ENCODE assay signal across 32 cellular contexts in the genomic region with DNA sequence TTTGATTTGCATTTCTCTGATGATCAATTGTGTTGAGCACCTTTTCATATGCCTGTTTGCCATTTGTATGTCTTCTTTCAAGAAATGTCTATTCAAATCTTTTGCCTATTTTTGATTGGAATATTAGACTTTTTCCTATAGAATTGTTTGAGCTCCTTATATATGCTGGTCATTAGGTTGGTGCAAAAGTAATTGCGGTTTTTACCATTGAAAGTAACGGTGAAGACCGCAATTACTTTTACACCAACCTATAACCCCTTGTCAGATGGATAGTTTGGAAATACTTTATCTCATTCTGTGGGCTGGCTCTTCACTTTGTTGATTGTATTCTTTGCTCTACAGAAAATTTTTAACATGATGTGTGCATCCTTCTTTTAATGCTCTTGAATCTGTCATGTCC.
"Had no signal": no experiment of that assay in that cellular context is flagged by ENCODE, and none has a peak within 500 bp of the region (broad histone marks: within the 10 kb centered on the region; RNA-seq: fewer than 3 reads in every experiment).

No MANE protein-coding gene starts in this region.

- H3K27me3 ChIP-seq: ovary, right atrium auricular region, spleen, suprapubic skin, testis, tibial artery, transverse colon, upper lobe of right lung, uterus had no signal

- H3K4me3 ChIP-seq: neural progenitor cell, ovary, prostate gland, right atrium auricular region, skin epidermis, smooth muscle cell, spleen, suprapubic skin, testis, tibial artery, transverse colon, upper lobe of right lung, uterus had no signal

- H3K27me3 Mint-ChIP-seq: type B pancreatic cell had no signal

- H3K9me3 ChIP-seq: ovary, prostate gland, right atrium auricular region, spleen, suprapubic skin, testis, tibial artery, transverse colon, upper lobe of right lung, uterus had no signal

- H3K36me3 Mint-ChIP-seq: naive thymus-derived CD4-positive, alpha-beta T cell; natural killer cell; stimulated activated memory B cell treated with anti-CD40 and anti-IgM and Interleukin-4, amounts not matched to agents 10 μg/mL and 1 μg/mL and 100 μg/mL, for 72 hours; type B pancreatic cell had no signal

- H3K36me3 ChIP-seq: neural progenitor cell, ovary, prostate gland, right atrium auricular region, spleen, suprapubic skin, tibial artery, transverse colon, upper lobe of right lung, uterus had no signal

- H2AFZ ChIP-seq: neural progenitor cell, parathyroid adenoma had no signal

- H3K27ac ChIP-seq: neural progenitor cell, ovary, parathyroid adenoma, prostate gland, right atrium auricular region, skin epidermis, spleen, suprapubic skin, testis, tibial artery, transverse colon, upper lobe of right lung, uterus had no signal

- H3K4me1 Mint-ChIP-seq: naive thymus-derived CD4-positive, alpha-beta T cell; stimulated activated memory B cell treated with anti-CD40 and anti-IgM and Interleukin-4, amounts not matched to agents 10 μg/mL and 1 μg/mL and 100 μg/mL, for 72 hours; stimulated activated naive CD8-positive, alpha-beta T cell treated with anti-CD3 and anti-CD28 coated beads, Interleukin-15, amount 100 ng/mL, for 72 hours had no signal

- H3K79me2 ChIP-seq: parathyroid adenoma had no signal

- DNase-seq: naive thymus-derived CD4-positive, alpha-beta T cell; natural killer cell; occipital lobe; ovary; posterior cingulate gyrus; retina; spleen; stimulated activated CD4-positive, alpha-beta T cell treated with anti-CD3 and anti-CD28 coated beads, Interleukin-12 subunit alpha, Interleukin-12 subunit beta, amount 100 ng/mL, for 4 hours; stimulated activated CD4-positive, alpha-beta T cell treated with anti-CD3 and anti-CD28 coated beads, Interleukin-1b, Interleukin-23, amount 100 ng/mL, for 48 hours; stimulated activated CD4-positive, alpha-beta T cell treated with anti-CD3 and anti-CD28 coated beads, Interleukin-4, amount 100 ng/mL, for 1 hour; stimulated activated CD4-positive, alpha-beta T cell treated with anti-CD3 and anti-CD28 coated beads, Interleukin-4, amount 100 ng/mL, for 4 hours; stimulated activated CD8-positive, alpha-beta memory T cell treated with anti-CD3 and anti-CD28 coated beads, Interleukin-4, amount 100 ng/mL, for 48 hours; stimulated activated naive CD4-positive, alpha-beta T cell; stimulated activated naive CD8-positive, alpha-beta T cell treated with anti-CD3 and anti-CD28 coated beads, Interleukin-15, amount 100 ng/mL, for 72 hours; stimulated activated naive CD8-positive, alpha-beta T cell treated with anti-CD3 and anti-CD28 coated beads, Interleukin-15, Interleukin-2, amounts not matched to agents 100 U/mL and 50 U/mL, for 24 hours; substantia nigra; testis; tibial artery; transverse colon; upper lobe of right lung; uterus had no signal

- H3K9ac ChIP-seq: neural progenitor cell, parathyroid adenoma had no signal

- ATAC-seq: naive thymus-derived CD4-positive, alpha-beta T cell; natural killer cell; sciatic nerve; stimulated activated memory B cell treated with anti-CD40 and anti-IgM and Interleukin-4, amounts not matched to agents 10 μg/mL and 1 μg/mL and 100 μg/mL, for 72 hours; stimulated activated naive CD8-positive, alpha-beta T cell treated with anti-CD3 and anti-CD28 coated beads, Interleukin-15, amount 100 ng/mL, for 72 hours; stimulated activated naive CD8-positive, alpha-beta T cell treated with anti-CD3 and anti-CD28 coated beads, Interleukin-15, Interleukin-2, amounts not matched to agents 100 U/mL and 50 U/mL, for 24 hours; upper lobe of right lung had no signal

- H3K4me3 Mint-ChIP-seq: naive thymus-derived CD4-positive, alpha-beta T cell; natural killer cell; neural progenitor cell; stimulated activated memory B cell treated with anti-CD40 and anti-IgM and Interleukin-4, amounts not matched to agents 10 μg/mL and 1 μg/mL and 100 μg/mL, for 72 hours; stimulated activated naive CD8-positive, alpha-beta T cell treated with anti-CD3 and anti-CD28 coated beads, Interleukin-15, amount 100 ng/mL, for 72 hours; type B pancreatic cell had no signal

- H3K4me1 ChIP-seq: parathyroid adenoma, prostate gland, spleen, suprapubic skin, tibial artery, transverse colon, upper lobe of right lung, uterus had no signal

- H3K27ac Mint-ChIP-seq: naive thymus-derived CD4-positive, alpha-beta T cell; natural killer cell; nephron; neural progenitor cell; stimulated activated memory B cell treated with anti-CD40 and anti-IgM and Interleukin-4, amounts not matched to agents 10 μg/mL and 1 μg/mL and 100 μg/mL, for 72 hours; stimulated activated naive CD8-positive, alpha-beta T cell treated with anti-CD3 and anti-CD28 coated beads, Interleukin-15, amount 100 ng/mL, for 72 hours; type B pancreatic cell had no signal

- H3K9me3 Mint-ChIP-seq: natural killer cell; nephron; stimulated activated naive CD8-positive, alpha-beta T cell treated with anti-CD3 and anti-CD28 coated beads, Interleukin-15, amount 100 ng/mL, for 72 hours had no signal

- H3K4me2 ChIP-seq: neural progenitor cell, smooth muscle cell had no signal
